ENCODE assay signal across 1 cellular context in genomic region chr4:161522031-161522430, GRCh38.
TF ChIP-seq lines count a peak whose summit lies in the region.

No MANE protein-coding gene starts in this region.

TF ChIP-seq in HCT116, 20 proteins besides CTCF, POLR2A, EP300 and RAD21 (continued from another document):
- TF ChIP-seq, protein P1, sequence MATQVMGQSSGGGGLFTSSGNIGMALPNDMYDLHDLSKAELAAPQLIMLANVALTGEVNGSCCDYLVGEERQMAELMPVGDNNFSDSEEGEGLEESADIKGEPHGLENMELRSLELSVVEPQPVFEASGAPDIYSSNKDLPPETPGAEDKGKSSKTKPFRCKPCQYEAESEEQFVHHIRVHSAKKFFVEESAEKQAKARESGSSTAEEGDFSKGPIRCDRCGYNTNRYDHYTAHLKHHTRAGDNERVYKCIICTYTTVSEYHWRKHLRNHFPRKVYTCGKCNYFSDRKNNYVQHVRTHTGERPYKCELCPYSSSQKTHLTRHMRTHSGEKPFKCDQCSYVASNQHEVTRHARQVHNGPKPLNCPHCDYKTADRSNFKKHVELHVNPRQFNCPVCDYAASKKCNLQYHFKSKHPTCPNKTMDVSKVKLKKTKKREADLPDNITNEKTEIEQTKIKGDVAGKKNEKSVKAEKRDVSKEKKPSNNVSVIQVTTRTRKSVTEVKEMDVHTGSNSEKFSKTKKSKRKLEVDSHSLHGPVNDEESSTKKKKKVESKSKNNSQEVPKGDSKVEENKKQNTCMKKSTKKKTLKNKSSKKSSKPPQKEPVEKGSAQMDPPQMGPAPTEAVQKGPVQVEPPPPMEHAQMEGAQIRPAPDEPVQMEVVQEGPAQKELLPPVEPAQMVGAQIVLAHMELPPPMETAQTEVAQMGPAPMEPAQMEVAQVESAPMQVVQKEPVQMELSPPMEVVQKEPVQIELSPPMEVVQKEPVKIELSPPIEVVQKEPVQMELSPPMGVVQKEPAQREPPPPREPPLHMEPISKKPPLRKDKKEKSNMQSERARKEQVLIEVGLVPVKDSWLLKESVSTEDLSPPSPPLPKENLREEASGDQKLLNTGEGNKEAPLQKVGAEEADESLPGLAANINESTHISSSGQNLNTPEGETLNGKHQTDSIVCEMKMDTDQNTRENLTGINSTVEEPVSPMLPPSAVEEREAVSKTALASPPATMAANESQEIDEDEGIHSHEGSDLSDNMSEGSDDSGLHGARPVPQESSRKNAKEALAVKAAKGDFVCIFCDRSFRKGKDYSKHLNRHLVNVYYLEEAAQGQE (IDR thresholded peaks at IDR 0.05; ENCODE audit: low read depth) = no peak
- TF ChIP-seq SP1 (IDR thresholded peaks at IDR 0.05; ENCODE audit: low read depth) (no peak), ZFX (IDR thresholded peaks at IDR 0.05) (no peak)
